10 cellular contexts compared by ENCODE assay signal in the genomic region with DNA sequence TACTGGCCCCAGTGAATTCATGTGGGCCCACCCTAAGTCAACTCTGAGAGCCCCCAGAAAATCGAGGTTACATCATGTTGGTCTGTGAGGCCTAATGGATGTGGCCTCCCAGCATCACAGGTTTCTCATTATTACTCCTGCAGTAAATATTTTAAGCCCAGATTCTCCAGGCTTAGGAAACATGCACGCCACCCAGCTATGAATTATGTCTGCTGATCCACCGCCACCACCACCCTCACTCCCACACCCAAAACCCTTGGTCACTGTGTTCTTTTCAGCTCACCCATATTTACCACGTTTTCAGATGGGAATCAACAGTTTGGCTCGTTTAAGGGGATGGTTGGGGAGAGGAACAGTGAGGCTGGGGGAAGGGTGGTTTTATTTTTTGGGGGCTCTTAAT.
DNase-seq lines count a peak whose midpoint lies in the region; ATAC-seq, FAIRE-seq and TF ChIP-seq lines count a peak whose summit lies in the region.
"Had no signal": no experiment of that assay in that cellular context is flagged by ENCODE, and none has a peak within 500 bp of the region (broad histone marks: within the 10 kb centered on the region; RNA-seq: fewer than 3 reads in every experiment).

No MANE protein-coding gene starts in this region.

- H3K4me3 Mint-ChIP-seq in T-helper 1 cell treated with Interleukin-12 subunit alpha and Interleukin-12 subunit beta and Interleukin-4 antibody, amounts not matched to agents 30 μg/mL and 1 μg/mL, for 36 hours, result peak overlapping the region; percentile 29
- peak overlapping the region; percentile 4 for H3K4me3 Mint-ChIP-seq in activated naive CD8-positive, alpha-beta T cell treated with anti-CD3 and anti-CD28 coated beads, Interleukin-2, amount 10 ng/mL, durations not matched to agents 7 days and 5 days
- peak overlapping the region; percentile 44 for H3K4me3 Mint-ChIP-seq in stimulated activated memory B cell treated with anti-CD40 and anti-IgM and Interleukin-4, amounts not matched to agents 10 μg/mL and 1 μg/mL and 100 μg/mL, for 72 hours

- H3K9me3 Mint-ChIP-seq in T-helper 1 cell treated with Interleukin-12 subunit alpha and Interleukin-12 subunit beta and Interleukin-4 antibody, amounts not matched to agents 30 μg/mL and 1 μg/mL, for 36 hours, result no peaks in the 10 kb centered on the region
- peaks cover 3% of the 10 kb centered on the region for H3K9me3 Mint-ChIP-seq in activated naive CD8-positive, alpha-beta T cell treated with anti-CD3 and anti-CD28 coated beads, Interleukin-2, amount 10 ng/mL, durations not matched to agents 7 days and 5 days
- no peaks in the 10 kb centered on the region for H3K9me3 Mint-ChIP-seq in stimulated activated memory B cell treated with anti-CD40 and anti-IgM and Interleukin-4, amounts not matched to agents 10 μg/mL and 1 μg/mL and 100 μg/mL, for 72 hours

- CTCF ChIA-PET in GM10248 (lab: Yijun Ruan, JAX), result interaction anchor here (1.8 kb wide), 1 partner anchor 19 kb away, joined by 3 read pairs; no protein-coding TSS in a partner anchor

- no peaks in the 10 kb centered on the region for H3K27me3 Mint-ChIP-seq in T-helper 1 cell treated with Interleukin-12 subunit alpha and Interleukin-12 subunit beta and Interleukin-4 antibody, amounts not matched to agents 30 μg/mL and 1 μg/mL, for 36 hours (ENCODE audit: low read depth)
- no peaks in the 10 kb centered on the region for H3K27me3 Mint-ChIP-seq in activated naive CD8-positive, alpha-beta T cell treated with anti-CD3 and anti-CD28 coated beads, Interleukin-2, amount 10 ng/mL, durations not matched to agents 7 days and 5 days
- H3K27me3 Mint-ChIP-seq in stimulated activated memory B cell treated with anti-CD40 and anti-IgM and Interleukin-4, amounts not matched to agents 10 μg/mL and 1 μg/mL and 100 μg/mL, for 72 hours, result no peaks in the 10 kb centered on the region

- no peak for FAIRE-seq in D721Med (lab: Jason Lieb, UNC)
- FAIRE-seq: A204.1 had no signal

- peak overlapping the region; percentile 75 for H3K27ac Mint-ChIP-seq in T-helper 1 cell treated with Interleukin-12 subunit alpha and Interleukin-12 subunit beta and Interleukin-4 antibody, amounts not matched to agents 30 μg/mL and 1 μg/mL, for 36 hours
- peak overlapping the region; percentile 55 for H3K27ac Mint-ChIP-seq in activated naive CD8-positive, alpha-beta T cell treated with anti-CD3 and anti-CD28 coated beads, Interleukin-2, amount 10 ng/mL, durations not matched to agents 7 days and 5 days
- peak overlapping the region; percentile 93 for H3K27ac Mint-ChIP-seq in stimulated activated memory B cell treated with anti-CD40 and anti-IgM and Interleukin-4, amounts not matched to agents 10 μg/mL and 1 μg/mL and 100 μg/mL, for 72 hours

- DNase-seq in T-helper 1 cell (no peak), GM10248 (ENCODE audit: extremely low spot score) (no peak), OCI-M1 (lab: John Stamatoyannopoulos, UW) (no peak), D721Med (ENCODE audit: insufficient read length, low spot score) (no peak)
- no peak for DNase-seq in activated naive CD8-positive, alpha-beta T cell treated with anti-CD3 and anti-CD28 coated beads, Interleukin-2, amount 10 ng/mL, durations not matched to agents 7 days and 5 days
- DNase-seq: hypothalamus had no signal

- TF ChIP-seq CTCF in GM10248 (IDR thresholded peaks at IDR 0.05; ENCODE audit: control extremely low read depth, extremely low read depth, low read depth, missing control alignments), result no peak
- TF ChIP-seq CTCF in D721Med (IDR thresholded peaks at IDR 0.05; ENCODE audit: insufficient read depth, missing control alignments), result no peak

- POLR2A ChIA-PET in activated naive CD8-positive, alpha-beta T cell treated with anti-CD3 and anti-CD28 coated beads, Interleukin-2, amount 10 ng/mL, durations not matched to agents 7 days and 5 days (lab: Charles Lee), result no interaction called here
- POLR2A ChIA-PET in GM10248 (lab: Yijun Ruan, JAX), result no interaction called here

- peak; percentile 5 for ATAC-seq in HG02840 (IDR thresholded peaks at IDR 0.05; ENCODE audit: low FRiP score, unreplicated experiment)
- ATAC-seq in activated naive CD8-positive, alpha-beta T cell treated with anti-CD3 and anti-CD28 coated beads, Interleukin-2, amount 10 ng/mL, durations not matched to agents 7 days and 5 days (ENCODE audit: low read depth), result no peak
- ATAC-seq in stimulated activated memory B cell treated with anti-CD40 and anti-IgM and Interleukin-4, amounts not matched to agents 10 μg/mL and 1 μg/mL and 100 μg/mL, for 72 hours, result peak; percentile 52

- H3K4me1 Mint-ChIP-seq in T-helper 1 cell treated with Interleukin-12 subunit alpha and Interleukin-12 subunit beta and Interleukin-4 antibody, amounts not matched to agents 30 μg/mL and 1 μg/mL, for 36 hours (ENCODE audit: low read depth), result peaks cover 73% of the 10 kb centered on the region
- H3K4me1 Mint-ChIP-seq in activated naive CD8-positive, alpha-beta T cell treated with anti-CD3 and anti-CD28 coated beads, Interleukin-2, amount 10 ng/mL, durations not matched to agents 7 days and 5 days, result peaks cover 56% of the 10 kb centered on the region
- H3K4me1 Mint-ChIP-seq in stimulated activated memory B cell treated with anti-CD40 and anti-IgM and Interleukin-4, amounts not matched to agents 10 μg/mL and 1 μg/mL and 100 μg/mL, for 72 hours, result peaks cover 91% of the 10 kb centered on the region

- H3K36me3 Mint-ChIP-seq in T-helper 1 cell treated with Interleukin-12 subunit alpha and Interleukin-12 subunit beta and Interleukin-4 antibody, amounts not matched to agents 30 μg/mL and 1 μg/mL, for 36 hours (ENCODE audit: low read depth), result peaks cover 19% of the 10 kb centered on the region
- H3K36me3 Mint-ChIP-seq in activated naive CD8-positive, alpha-beta T cell treated with anti-CD3 and anti-CD28 coated beads, Interleukin-2, amount 10 ng/mL, durations not matched to agents 7 days and 5 days, result peaks cover 41% of the 10 kb centered on the region
- H3K36me3 Mint-ChIP-seq in stimulated activated memory B cell treated with anti-CD40 and anti-IgM and Interleukin-4, amounts not matched to agents 10 μg/mL and 1 μg/mL and 100 μg/mL, for 72 hours, result peaks cover 68% of the 10 kb centered on the region
